In genomic region chr6:142458857-142459256, GRCh38 we compare ENCODE assay signal across 26 cellular contexts.
DNase-seq lines count a peak whose midpoint lies in the region; ATAC-seq, FAIRE-seq and TF ChIP-seq lines count a peak whose summit lies in the region.
"Had no signal": no experiment of that assay in that cellular context is flagged by ENCODE, and none has a peak within 500 bp of the region (broad histone marks: within the 10 kb centered on the region; RNA-seq: fewer than 3 reads in every experiment).

No MANE protein-coding gene starts in this region.

- H3K27ac Mint-ChIP-seq in astrocyte (ENCODE audit: unreplicated experiment), result peak overlapping the region; percentile 50
- H3K27ac Mint-ChIP-seq: CD14-positive monocyte; CD4-positive, alpha-beta T cell; HFFc6 had no signal

- no peak overlapping the region for H3K4me2 ChIP-seq in astrocyte (ENCODE audit: low read length)
- H3K4me2 ChIP-seq: BLaER1 treated with 17β-estradiol and CSF1 and Interleukin-3, amounts not matched to agents 10 nM and 100 nM had no signal

- H2AFZ ChIP-seq in astrocyte (ENCODE audit: low read depth, low read length), result no peak overlapping the region

- no peak overlapping the region for H3K27ac ChIP-seq in astrocyte (ENCODE audit: low read depth, low read length)
- H3K27ac ChIP-seq: 22Rv1; BLaER1 treated with 17β-estradiol and CSF1 and Interleukin-3, amounts not matched to agents 10 nM and 100 nM had no signal

- H3K4me3 ChIP-seq in astrocyte (ENCODE audit: insufficient read depth, low read depth, low read length), result no peak overlapping the region
- H3K4me3 ChIP-seq: BLaER1 treated with 17β-estradiol and CSF1 and Interleukin-3, amounts not matched to agents 10 nM and 100 nM; GM12878; HAP-1 had no signal

- H3K27me3 Mint-ChIP-seq in astrocyte (ENCODE audit: low read depth, unreplicated experiment), result no peaks in the 10 kb centered on the region
- H3K27me3 Mint-ChIP-seq: CD4-positive, alpha-beta T cell had no signal

- no peaks in the 10 kb centered on the region for H3K9me3 ChIP-seq in astrocyte (ENCODE audit: insufficient read depth, low read depth, low read length)
- H3K9me3 ChIP-seq: BE2C, HAP-1 had no signal

- no peaks in the 10 kb centered on the region for H3K27me3 ChIP-seq in astrocyte (ENCODE audit: insufficient read depth, low read length)
- H3K27me3 ChIP-seq: BE2C; BLaER1 treated with 17β-estradiol and CSF1 and Interleukin-3, amounts not matched to agents 10 nM and 100 nM had no signal

- H3K9me3 Mint-ChIP-seq in astrocyte (ENCODE audit: unreplicated experiment), result peaks cover 4% of the 10 kb centered on the region

- no peak overlapping the region for H3K4me3 Mint-ChIP-seq in astrocyte (ENCODE audit: unreplicated experiment)
- H3K4me3 Mint-ChIP-seq: CD14-positive monocyte; CD4-positive, alpha-beta T cell; CD8-positive, alpha-beta memory T cell; HFFc6 had no signal

- no peak overlapping the region for H3K9ac ChIP-seq in astrocyte (ENCODE audit: low read length)
- H3K9ac ChIP-seq: BLaER1 treated with 17β-estradiol and CSF1 and Interleukin-3, amounts not matched to agents 10 nM and 100 nM had no signal

- no peak for TF ChIP-seq CTCF in astrocyte (IDR thresholded peaks at IDR 0.05; ENCODE audit: insufficient read depth, low read depth, low read length)

- FAIRE-seq in astrocyte (lab: Jason Lieb, UNC), result no peak
- FAIRE-seq: A204.1, D721Med, GM12878, GM18507, H54 had no signal

- H4K20me1 ChIP-seq in astrocyte (ENCODE audit: insufficient read depth, low read length), result no peaks in the 10 kb centered on the region
- H4K20me1 ChIP-seq: BLaER1 treated with 17β-estradiol and CSF1 and Interleukin-3, amounts not matched to agents 10 nM and 100 nM had no signal

- no peaks in the 10 kb centered on the region for H3K36me3 ChIP-seq in astrocyte (ENCODE audit: insufficient read depth, low read length)
- H3K36me3 ChIP-seq: BE2C; BLaER1 treated with 17β-estradiol and CSF1 and Interleukin-3, amounts not matched to agents 10 nM and 100 nM; HAP-1 had no signal

- H3K4me1 ChIP-seq in astrocyte (ENCODE audit: insufficient read depth, low read length), result no peaks in the 10 kb centered on the region
- H3K4me1 ChIP-seq: BE2C; BLaER1 treated with 17β-estradiol and CSF1 and Interleukin-3, amounts not matched to agents 10 nM and 100 nM had no signal

- peak; percentile 42 for DNase-seq in NCI-H82 (lab: John Stamatoyannopoulos, UW)
- no peak for DNase-seq in NCI-H82 treated with DMSO at 0.1 percent for 48 hours (lab: John Stamatoyannopoulos, UW; ENCODE audit: unreplicated experiment)
- DNase-seq in astrocyte (ENCODE audit: low read depth), result no peak
- no peak for DNase-seq in OCI-M2 (lab: John Stamatoyannopoulos, UW; ENCODE audit: unreplicated experiment)
- DNase-seq: ACHN; AML-193; BE2C; CD4-positive, alpha-beta T cell; CD8-positive, alpha-beta memory T cell; DMS 273 treated with DMSO at 0.1 percent for 48 hours; DMS79; EL; GDM1; GOT3 had no signal

- H3K79me2 ChIP-seq in astrocyte (ENCODE audit: insufficient read depth, low read length), result no peaks in the 10 kb centered on the region

- ATAC-seq in GM19351 (IDR thresholded peaks at IDR 0.05; ENCODE audit: unreplicated experiment), result peak; percentile 7
- ATAC-seq in HG02610 (IDR thresholded peaks at IDR 0.05; ENCODE audit: unreplicated experiment), result no peak
- ATAC-seq: GM12878 had no signal

- peaks cover 13% of the 10 kb centered on the region for H3K4me1 Mint-ChIP-seq in astrocyte (ENCODE audit: low read depth, unreplicated experiment)
- H3K4me1 Mint-ChIP-seq: CD14-positive monocyte; CD8-positive, alpha-beta memory T cell had no signal

- peaks cover 10% of the 10 kb centered on the region for H3K36me3 Mint-ChIP-seq in astrocyte (ENCODE audit: low read depth, unreplicated experiment)
- H3K36me3 Mint-ChIP-seq: CD14-positive monocyte had no signal
